18 cellular contexts compared by ENCODE assay signal in the genomic region with DNA sequence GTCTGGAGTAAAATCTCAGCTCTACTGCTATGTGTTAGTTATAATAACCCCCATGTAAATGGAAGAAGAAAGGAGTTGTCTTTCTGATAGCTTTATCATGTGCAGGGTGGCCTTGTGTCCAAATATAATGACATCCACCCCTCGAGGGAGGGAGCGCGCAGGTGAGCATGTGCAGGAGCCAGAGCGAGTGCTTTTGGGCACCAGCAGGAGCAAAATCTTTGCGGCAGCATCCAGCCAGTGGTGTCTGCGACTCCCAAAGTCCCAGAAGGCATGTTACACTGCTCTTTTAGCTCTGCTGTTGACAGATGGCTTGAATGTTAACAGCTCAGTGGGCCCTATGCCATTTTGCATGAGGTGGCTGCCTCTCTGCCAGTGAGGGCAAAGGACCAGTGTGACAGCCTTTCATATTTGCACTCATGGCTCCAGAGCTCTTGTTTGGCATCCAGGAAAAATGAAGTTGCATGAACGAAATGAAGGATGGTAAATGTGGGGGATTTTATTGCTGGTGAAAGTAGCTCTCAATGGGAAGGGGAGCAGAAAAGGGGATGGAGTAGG.
DNase-seq lines count a peak whose midpoint lies in the region; ATAC-seq and TF ChIP-seq lines count a peak whose summit lies in the region.
"Had no signal": no experiment of that assay in that cellular context is flagged by ENCODE, and none has a peak within 500 bp of the region (broad histone marks: within the 10 kb centered on the region; RNA-seq: fewer than 3 reads in every experiment).

No MANE protein-coding gene starts in this region.

- H3K27ac Mint-ChIP-seq in glutamatergic neuron (ENCODE audit: unreplicated experiment): peak overlapping the region; percentile 96
- H3K27ac Mint-ChIP-seq: IgD-negative memory B cell had no signal

- H3K9me3 Mint-ChIP-seq in glutamatergic neuron (ENCODE audit: unreplicated experiment): peaks cover 7% of the 10 kb centered on the region

- TF ChIP-seq CTCF in heart left ventricle (IDR thresholded peaks at IDR 0.05) (no peak), glutamatergic neuron (IDR thresholded peaks at IDR 0.05; ENCODE audit: partially characterized antibody, unreplicated experiment) (no peak), adrenal gland (IDR thresholded peaks at IDR 0.05) (no peak)

- H3K27ac ChIP-seq in heart left ventricle (no peak overlapping the region), aorta (ENCODE audit: low read depth in 1 of 2, low read length in 2 of 2) (peak overlapping the region in 1 of 2 donors; percentile 96), adrenal gland (no peak overlapping the region)
- H3K27ac ChIP-seq: BLaER1 treated with 17β-estradiol and CSF1 and Interleukin-3, amounts not matched to agents 10 nM and 100 nM; SJCRH30 had no signal

- H3K27me3 Mint-ChIP-seq in glutamatergic neuron (ENCODE audit: unreplicated experiment): peaks cover 7% of the 10 kb centered on the region

- peaks cover 25% of the 10 kb centered on the region for H3K4me1 Mint-ChIP-seq in glutamatergic neuron (ENCODE audit: low read depth, unreplicated experiment)
- H3K4me1 Mint-ChIP-seq: IgD-negative memory B cell had no signal

- H3K4me3 Mint-ChIP-seq in glutamatergic neuron (ENCODE audit: unreplicated experiment): peak overlapping the region; percentile 51
- H3K4me3 Mint-ChIP-seq: IgD-negative memory B cell had no signal

- H3K4me3 ChIP-seq in heart left ventricle: no peak overlapping the region
- H3K4me3 ChIP-seq in aorta (ENCODE audit: low read length in 2 of 2): no peak overlapping the region
- no peak overlapping the region for H3K4me3 ChIP-seq in adrenal gland
- H3K4me3 ChIP-seq: BLaER1 treated with 17β-estradiol and CSF1 and Interleukin-3, amounts not matched to agents 10 nM and 100 nM; HAP-1; SJCRH30 had no signal

- ATAC-seq in heart left ventricle (peak in 3 of 4 donors; percentile 33 to 56 (median 52)), left ventricle myocardium superior (no peak), aorta (ENCODE audit: low FRiP score) (no peak), HG03432 (IDR thresholded peaks at IDR 0.05; ENCODE audit: unreplicated experiment) (no peak), HG03520 (IDR thresholded peaks at IDR 0.05; ENCODE audit: unreplicated experiment) (no peak)

- WGBS in heart left ventricle, 4 donors: 79 to 85% (median 85%) methylated on average over 7 of the region's 7 CpGs
- 33 to 34% methylated on average over 7 of the region's 7 CpGs for WGBS in aorta, 2 donors
- 80 to 88% (median 87%) methylated on average over 7 of the region's 7 CpGs for WGBS in adrenal gland, 4 donors

- H3K4me1 ChIP-seq in heart left ventricle: no peaks in the 10 kb centered on the region
- peaks cover 0 to 10% of the 10 kb centered on the region in 2 donors for H3K4me1 ChIP-seq in aorta (ENCODE audit: control insufficient read depth in 1 of 2, insufficient read depth in 2 of 2, low read length in 2 of 2)
- no peaks in the 10 kb centered on the region for H3K4me1 ChIP-seq in adrenal gland (replicated peaks in 1 of 2)
- H3K4me1 ChIP-seq: HAP-1, SJCRH30 had no signal

- intact Hi-C loops in heart left ventricle (cut with DNase I) (no loop called here), left ventricle myocardium superior (cut with micrococcal nuclease) (no loop called here), aorta (cut with DNase I) (no loop called here), adrenal gland (cut with DNase I) (no loop called here)

- H3K36me3 Mint-ChIP-seq in glutamatergic neuron (ENCODE audit: unreplicated experiment): no peaks in the 10 kb centered on the region
- H3K36me3 Mint-ChIP-seq: IgD-negative memory B cell had no signal

- H3K9me3 ChIP-seq in heart left ventricle (peaks cover 0 to 8% (median 0%) of the 10 kb centered on the region in 12 donors), aorta (ENCODE audit: control insufficient read depth, low read length) (no peaks in the 10 kb centered on the region), adrenal gland (replicated peaks in 1 of 3) (no peaks in the 10 kb centered on the region)
- H3K9me3 ChIP-seq: HAP-1, SJCRH30 had no signal

- H3K36me3 ChIP-seq in heart left ventricle (no peaks in the 10 kb centered on the region), aorta (ENCODE audit: control insufficient read depth in 1 of 2, insufficient read depth in 2 of 2, low read length in 1 of 2) (no peaks in the 10 kb centered on the region), adrenal gland (replicated peaks in 1 of 2) (no peaks in the 10 kb centered on the region)
- H3K36me3 ChIP-seq: BLaER1 treated with 17β-estradiol and CSF1 and Interleukin-3, amounts not matched to agents 10 nM and 100 nM; HAP-1; SJCRH30 had no signal

- H3K27me3 ChIP-seq in heart left ventricle: no peaks in the 10 kb centered on the region
- no peaks in the 10 kb centered on the region for H3K27me3 ChIP-seq in aorta (ENCODE audit: control insufficient read depth in 1 of 2, insufficient read depth in 2 of 2, low read length in 1 of 2)
- no peaks in the 10 kb centered on the region for H3K27me3 ChIP-seq in adrenal gland
- H3K27me3 ChIP-seq: BLaER1 treated with 17β-estradiol and CSF1 and Interleukin-3, amounts not matched to agents 10 nM and 100 nM; SJCRH30 had no signal

- DNase-seq in heart left ventricle (peak in 1 of 5 donors; percentile 10), left ventricle myocardium superior (no peak), NCI-H524 (lab: John Stamatoyannopoulos, UW) (peak; percentile 2 to 73), glutamatergic neuron (peak; percentile 46), aorta (peak; percentile 64 to 73), adrenal gland (no peak)
- DNase-seq: 8988T, NCI-H1417 treated with DMSO at 0.1 percent for 48 hours, NCI-H2081 treated with DMSO at 0.1 percent for 48 hours, NCI-H345, OCI-M1, RPMI8226, SJCRH30 had no signal

- TF ChIP-seq POLR2A in heart left ventricle (IDR thresholded peaks at IDR 0.05): no peak
- no peak for TF ChIP-seq POLR2A in adrenal gland (IDR thresholded peaks at IDR 0.05)

Comparison
In these comparisons a context has a peak if more than half of its experiments do, and no peak if none do; other contexts are left out.
1. ATAC-seq: peak in heart left ventricle (3 of 4); none in left ventricle myocardium superior (single experiment), aorta (single experiment), HG03432 (single experiment) and HG03520 (single experiment).
2. DNase-seq: peak in NCI-H524 (2 of 2), glutamatergic neuron (single experiment) and aorta (2 of 2); none in left ventricle myocardium superior (single experiment) and adrenal gland (0 of 7).